ENCODE assay signal across 18 cellular contexts in genomic region chr11:126327280-126328000, GRCh38. TPM values are rescaled to one million over a fixed set of nuclear protein-coding genes. Genes with fewer than 3 reads are reported as not detected.
DNase-seq lines count a peak whose midpoint lies in the region; ATAC-seq, FAIRE-seq and TF ChIP-seq lines count a peak whose summit lies in the region.
"Had no signal": no experiment of that assay in that cellular context is flagged by ENCODE, and none has a peak within 500 bp of the region (broad histone marks: within the 10 kb centered on the region; RNA-seq: fewer than 3 reads in every experiment).

No MANE protein-coding gene starts in this region.

- H3K27me3 Mint-ChIP-seq in activated naive CD8-positive, alpha-beta T cell treated with anti-CD3 and anti-CD28 coated beads, Interleukin-2, amount 50 U/mL, for 24 hours, result no peaks in the 10 kb centered on the region
- H3K27me3 Mint-ChIP-seq in activated naive CD8-positive, alpha-beta T cell treated with anti-CD3 and anti-CD28 coated beads for 36 hours, result no peaks in the 10 kb centered on the region
- no peaks in the 10 kb centered on the region for H3K27me3 Mint-ChIP-seq in chondrocyte (ENCODE audit: low read depth)
- no peaks in the 10 kb centered on the region for H3K27me3 Mint-ChIP-seq in natural killer cell treated with Interleukin-12 subunit alpha and Interleukin-12 subunit beta and Interleukin-15 and Interleukin-18, amount 100 ng/mL, for 72 hours
- H3K27me3 Mint-ChIP-seq: activated CD4-positive, alpha-beta T cell treated with anti-CD3 and anti-CD28 coated beads, Interleukin-2, amount 10 ng/mL, durations not matched to agents 7 days and 5 days had no signal

- H3K9me2 ChIP-seq in PC-9 (ENCODE audit: insufficient read depth), result no peaks in the 10 kb centered on the region

- no peaks in the 10 kb centered on the region for H3K36me3 ChIP-seq in PC-9 (ENCODE audit: low read depth)
- H3K36me3 ChIP-seq: ovary had no signal

- H3K4me1 Mint-ChIP-seq in activated naive CD8-positive, alpha-beta T cell treated with anti-CD3 and anti-CD28 coated beads, Interleukin-2, amount 50 U/mL, for 24 hours, result peaks cover 18% of the 10 kb centered on the region
- peaks cover 13% of the 10 kb centered on the region for H3K4me1 Mint-ChIP-seq in activated naive CD8-positive, alpha-beta T cell treated with anti-CD3 and anti-CD28 coated beads for 36 hours
- H3K4me1 Mint-ChIP-seq in chondrocyte (ENCODE audit: low read depth), result peaks cover 8% of the 10 kb centered on the region
- H3K4me1 Mint-ChIP-seq in natural killer cell treated with Interleukin-12 subunit alpha and Interleukin-12 subunit beta and Interleukin-15 and Interleukin-18, amount 100 ng/mL, for 72 hours (ENCODE audit: low read depth in 2 of 2), result peaks cover 45% of the 10 kb centered on the region in 2 donors

- H3K4me3 Mint-ChIP-seq in activated naive CD8-positive, alpha-beta T cell treated with anti-CD3 and anti-CD28 coated beads, Interleukin-2, amount 50 U/mL, for 24 hours, result no peak overlapping the region
- no peak overlapping the region for H3K4me3 Mint-ChIP-seq in activated naive CD8-positive, alpha-beta T cell treated with anti-CD3 and anti-CD28 coated beads for 36 hours
- H3K4me3 Mint-ChIP-seq in chondrocyte (ENCODE audit: unreplicated experiment), result no peak overlapping the region
- no peak overlapping the region for H3K4me3 Mint-ChIP-seq in natural killer cell treated with Interleukin-12 subunit alpha and Interleukin-12 subunit beta and Interleukin-15 and Interleukin-18, amount 100 ng/mL, for 72 hours
- H3K4me3 Mint-ChIP-seq: activated CD4-positive, alpha-beta T cell treated with anti-CD3 and anti-CD28 coated beads, Interleukin-2, amount 10 ng/mL, durations not matched to agents 7 days and 5 days had no signal

- no peaks in the 10 kb centered on the region for H3K9me3 ChIP-seq in PC-9 (ENCODE audit: insufficient read depth, low read depth)
- H3K9me3 ChIP-seq: BLaER1 treated with 17β-estradiol and CSF1 and Interleukin-3, amounts not matched to agents 10 nM and 100 nM; ovary; upper lobe of left lung had no signal

- no peak for FAIRE-seq in HTR-8/SVneo (lab: Jason Lieb, UNC)
- FAIRE-seq: GM18507 had no signal

- H3K4me3 ChIP-seq in PC-9, result no peak overlapping the region
- H3K4me3 ChIP-seq: BLaER1 treated with 17β-estradiol and CSF1 and Interleukin-3, amounts not matched to agents 10 nM and 100 nM; ovary; upper lobe of left lung had no signal

- no peak overlapping the region for H3K4me2 ChIP-seq in PC-9
- H3K4me2 ChIP-seq: BLaER1 treated with 17β-estradiol and CSF1 and Interleukin-3, amounts not matched to agents 10 nM and 100 nM had no signal

- H2AFZ ChIP-seq in PC-9, result no peak overlapping the region

- no peak for TF ChIP-seq CTCF in chondrocyte (IDR thresholded peaks at IDR 0.05)
- no peak for TF ChIP-seq CTCF in PC-9 (conservative IDR thresholded peaks at IDR 0.05)

- H3K36me3 Mint-ChIP-seq in activated naive CD8-positive, alpha-beta T cell treated with anti-CD3 and anti-CD28 coated beads, Interleukin-2, amount 50 U/mL, for 24 hours (ENCODE audit: low read depth), result peaks cover 4% of the 10 kb centered on the region
- peaks cover 1% of the 10 kb centered on the region for H3K36me3 Mint-ChIP-seq in activated naive CD8-positive, alpha-beta T cell treated with anti-CD3 and anti-CD28 coated beads for 36 hours
- no peaks in the 10 kb centered on the region for H3K36me3 Mint-ChIP-seq in chondrocyte (ENCODE audit: low read depth)
- H3K36me3 Mint-ChIP-seq in natural killer cell treated with Interleukin-12 subunit alpha and Interleukin-12 subunit beta and Interleukin-15 and Interleukin-18, amount 100 ng/mL, for 72 hours, result no peaks in the 10 kb centered on the region

- POLR2A ChIA-PET in PC-9 (lab: Charles Lee; ENCODE audit: unreplicated experiment), result no interaction called here

- CTCF ChIA-PET in PC-9 (lab: Charles Lee), result no interaction called here

- BruUV-seq in PC-9 (replicated peaks; lab: Mats Ljungman, UMichigan), result no TSS peak

- intact Hi-C loops in PC-9 (cut with micrococcal nuclease; ENCODE audit: unreplicated experiment), result no loop called here

- no peak for ATAC-seq in activated naive CD8-positive, alpha-beta T cell treated with anti-CD3 and anti-CD28 coated beads, Interleukin-2, amount 50 U/mL, for 24 hours
- no peak for ATAC-seq in natural killer cell treated with Interleukin-12 subunit alpha and Interleukin-12 subunit beta and Interleukin-15 and Interleukin-18, amount 100 ng/mL, for 72 hours
- ATAC-seq in activated CD4-positive, CD25-positive, alpha-beta regulatory T cell treated with anti-CD3 and anti-CD28 coated beads, Interleukin-2, amount 50 U/mL, for 24 hours, result no peak

- H3K79me2 ChIP-seq in PC-9 (ENCODE audit: low read depth), result no peaks in the 10 kb centered on the region

- H3K27ac ChIP-seq in PC-9, result no peak overlapping the region
- H3K27ac ChIP-seq: BLaER1 treated with 17β-estradiol and CSF1 and Interleukin-3, amounts not matched to agents 10 nM and 100 nM; ovary; upper lobe of left lung had no signal

- H3F3A ChIP-seq in PC-9 (ENCODE audit: insufficient read depth, low read depth), result no peaks in the 10 kb centered on the region

- H3K4me1 ChIP-seq in PC-9 (replicated peaks; ENCODE audit: insufficient read depth), result no peaks in the 10 kb centered on the region; the same call in 1 of the 2 replicates
- H3K4me1 ChIP-seq: upper lobe of left lung had no signal

- H3K27me3 ChIP-seq in PC-9 (ENCODE audit: insufficient read depth, low read depth), result no peaks in the 10 kb centered on the region
- H3K27me3 ChIP-seq: BLaER1 treated with 17β-estradiol and CSF1 and Interleukin-3, amounts not matched to agents 10 nM and 100 nM; ovary; upper lobe of left lung had no signal

- DNase-seq in activated naive CD8-positive, alpha-beta T cell treated with anti-CD3 and anti-CD28 coated beads, Interleukin-2, amount 50 U/mL, for 24 hours, result no peak
- no peak for DNase-seq in activated naive CD8-positive, alpha-beta T cell treated with anti-CD3 and anti-CD28 coated beads for 36 hours
- DNase-seq in chondrocyte (ENCODE audit: low spot score), result peak; percentile 43
- no peak for DNase-seq in natural killer cell treated with Interleukin-12 subunit alpha and Interleukin-12 subunit beta and Interleukin-15 and Interleukin-18, amount 100 ng/mL, for 72 hours (ENCODE audit: low spot score)
- DNase-seq in PC-9, result no peak
- no peak for DNase-seq in HTR-8/SVneo (ENCODE audit: insufficient read length, low spot score)
- DNase-seq in NCI-H2107 treated with DMSO at 0.1 percent for 48 hours (lab: John Stamatoyannopoulos, UW; ENCODE audit: unreplicated experiment), result no peak
- DNase-seq: activated CD4-positive, alpha-beta T cell treated with anti-CD3 and anti-CD28 coated beads, Interleukin-2, amount 10 ng/mL, durations not matched to agents 7 days and 5 days; anterior cingulate cortex; effector memory CD4-positive, alpha-beta T cell; KG1; NCI-H2029 treated with DMSO at 0.1 percent for 48 hours; stimulated activated CD4-positive, alpha-beta T cell treated with anti-CD3 and anti-CD28 coated beads, Interleukin-2, amount 100 ng/mL, for 24 hours; upper lobe of left lung had no signal

- H3K9me3 Mint-ChIP-seq in activated naive CD8-positive, alpha-beta T cell treated with anti-CD3 and anti-CD28 coated beads, Interleukin-2, amount 50 U/mL, for 24 hours, result no peaks in the 10 kb centered on the region
- H3K9me3 Mint-ChIP-seq in activated naive CD8-positive, alpha-beta T cell treated with anti-CD3 and anti-CD28 coated beads for 36 hours, result no peaks in the 10 kb centered on the region
- no peaks in the 10 kb centered on the region for H3K9me3 Mint-ChIP-seq in chondrocyte (ENCODE audit: low read depth)
- H3K9me3 Mint-ChIP-seq in natural killer cell treated with Interleukin-12 subunit alpha and Interleukin-12 subunit beta and Interleukin-15 and Interleukin-18, amount 100 ng/mL, for 72 hours, result no peaks in the 10 kb centered on the region
- H3K9me3 Mint-ChIP-seq: activated CD4-positive, alpha-beta T cell treated with anti-CD3 and anti-CD28 coated beads, Interleukin-2, amount 10 ng/mL, durations not matched to agents 7 days and 5 days had no signal

- H4K20me1 ChIP-seq in PC-9 (ENCODE audit: insufficient read depth), result no peaks in the 10 kb centered on the region

- H3K27ac Mint-ChIP-seq in activated naive CD8-positive, alpha-beta T cell treated with anti-CD3 and anti-CD28 coated beads, Interleukin-2, amount 50 U/mL, for 24 hours, result peak overlapping the region; percentile 42
- no peak overlapping the region for H3K27ac Mint-ChIP-seq in activated naive CD8-positive, alpha-beta T cell treated with anti-CD3 and anti-CD28 coated beads for 36 hours
- no peak overlapping the region for H3K27ac Mint-ChIP-seq in chondrocyte (ENCODE audit: unreplicated experiment)
- peak overlapping the region; percentile 68 to 92 for H3K27ac Mint-ChIP-seq in natural killer cell treated with Interleukin-12 subunit alpha and Interleukin-12 subunit beta and Interleukin-15 and Interleukin-18, amount 100 ng/mL, for 72 hours
- H3K27ac Mint-ChIP-seq: activated CD4-positive, alpha-beta T cell treated with anti-CD3 and anti-CD28 coated beads, Interleukin-2, amount 10 ng/mL, durations not matched to agents 7 days and 5 days had no signal

RNA-seq across cellular contexts. Expression of gene DCPS, which starts 23.6 kb away (rescaled TPM):
- 10 to 100 TPM; 29.1 to 29.3 TPM for total RNA-seq in activated naive CD8-positive, alpha-beta T cell treated with anti-CD3 and anti-CD28 coated beads for 36 hours
- total RNA-seq in chondrocyte (12.3 to 14.8 TPM (median 12.4 TPM) in 3 replicates), PC-9 (2021) (23.8 and 27.2 TPM in 2 replicates)
- 10 to 100 TPM; 32.8 to 46.7 TPM for total RNA-seq in natural killer cell treated with Interleukin-12 subunit alpha and Interleukin-12 subunit beta and Interleukin-15 and Interleukin-18, amount 100 ng/mL, for 72 hours

RNA-seq across cellular contexts. Expression of gene ST3GAL4, which starts 28.0 kb away (rescaled TPM):
- total RNA-seq in activated naive CD8-positive, alpha-beta T cell treated with anti-CD3 and anti-CD28 coated beads for 36 hours, result 10 to 100 TPM; 10.6 to 11.8 TPM
- 30.7 to 75.9 TPM (median 30.9 TPM) in 3 replicates for total RNA-seq in chondrocyte
- 10 to 100 TPM; 60.4 to 60.9 TPM for total RNA-seq in natural killer cell treated with Interleukin-12 subunit alpha and Interleukin-12 subunit beta and Interleukin-15 and Interleukin-18, amount 100 ng/mL, for 72 hours
- 44.1 and 46.2 TPM in 2 replicates for total RNA-seq in PC-9 (2021)

RNA-seq across cellular contexts. Expression of gene TIRAP, which starts 44.5 kb away (rescaled TPM):
- total RNA-seq in activated naive CD8-positive, alpha-beta T cell treated with anti-CD3 and anti-CD28 coated beads for 36 hours, result 1 to 10 TPM; 4.7 to 5.2 TPM
- 8.6 to 10.0 TPM (median 9.8 TPM) in 3 replicates for total RNA-seq in chondrocyte
- 10 to 100 TPM; 19.8 to 19.9 TPM for total RNA-seq in natural killer cell treated with Interleukin-12 subunit alpha and Interleukin-12 subunit beta and Interleukin-15 and Interleukin-18, amount 100 ng/mL, for 72 hours
- total RNA-seq in PC-9 (2021), result 9.6 and 12.7 TPM in 2 replicates

RNA-seq across cellular contexts. Expression of gene FOXRED1, which starts 58.5 kb away (rescaled TPM):
- total RNA-seq in activated naive CD8-positive, alpha-beta T cell treated with anti-CD3 and anti-CD28 coated beads for 36 hours, result 10 to 100 TPM; 43.8 to 44.5 TPM
- total RNA-seq in chondrocyte (19.1 to 32.5 TPM (median 19.3 TPM) in 3 replicates), PC-9 (2021) (40.4 and 43.2 TPM in 2 replicates)
- 10 to 100 TPM; 39.7 to 79.6 TPM for total RNA-seq in natural killer cell treated with Interleukin-12 subunit alpha and Interleukin-12 subunit beta and Interleukin-15 and Interleukin-18, amount 100 ng/mL, for 72 hours

RNA-seq across cellular contexts. Expression of gene SRPRA, which starts 58.7 kb away (rescaled TPM):
- total RNA-seq in activated naive CD8-positive, alpha-beta T cell treated with anti-CD3 and anti-CD28 coated beads for 36 hours, result 100 to 1,000 TPM; 153 to 158 TPM
- total RNA-seq in chondrocyte (108 to 144 TPM (median 110 TPM) in 3 replicates), PC-9 (2021) (53.3 and 57.1 TPM in 2 replicates)
- total RNA-seq in natural killer cell treated with Interleukin-12 subunit alpha and Interleukin-12 subunit beta and Interleukin-15 and Interleukin-18, amount 100 ng/mL, for 72 hours, result 100 to 1,000 TPM; 197 to 213 TPM

Comparison
In these comparisons a context has a peak if more than half of its experiments do, and no peak if none do; other contexts are left out.
1. H3K27ac Mint-ChIP-seq: peak in activated naive CD8-positive, alpha-beta T cell treated with anti-CD3 and anti-CD28 coated beads, Interleukin-2, amount 50 U/mL, for 24 hours (single experiment) and natural killer cell treated with Interleukin-12 subunit alpha and Interleukin-12 subunit beta and Interleukin-15 and Interleukin-18, amount 100 ng/mL, for 72 hours (2 of 2); none in activated naive CD8-positive, alpha-beta T cell treated with anti-CD3 and anti-CD28 coated beads for 36 hours (single experiment) and chondrocyte (single experiment).